Comparison of ENCODE assay signal across 10 cellular contexts in genomic region chr12:122449317-122449716, GRCh38. TPM values are rescaled to one million over a fixed set of nuclear protein-coding genes. Genes with fewer than 3 reads are reported as not detected.
A peak's percentile ranks its signal among the peaks of the same experiment; 100 is the strongest.
DNase-seq lines count a peak whose midpoint lies in the region; ATAC-seq and TF ChIP-seq lines count a peak whose summit lies in the region.
"Had no signal": no experiment of that assay in that cellular context is flagged by ENCODE, and none has a peak within 500 bp of the region (broad histone marks: within the 10 kb centered on the region; RNA-seq: fewer than 3 reads in every experiment).

No MANE protein-coding gene starts in this region.

- H3K36me3 ChIP-seq in aorta (ENCODE audit: control insufficient read depth in 1 of 2, insufficient read depth in 2 of 2, low read length in 1 of 2), result no peaks in the 10 kb centered on the region
- H3K36me3 ChIP-seq: BLaER1 treated with 17β-estradiol and CSF1 and Interleukin-3, amounts not matched to agents 10 nM and 100 nM had no signal

- no peaks in the 10 kb centered on the region for H3K9me3 Mint-ChIP-seq in activated CD8-positive, alpha-beta T cell treated with anti-CD3 and anti-CD28 coated beads for 36 hours
- no peaks in the 10 kb centered on the region for H3K9me3 Mint-ChIP-seq in activated CD8-positive, alpha-beta T cell treated with anti-CD3 and anti-CD28 coated beads, Interleukin-2, amount 10 ng/mL, durations not matched to agents 7 days and 5 days (ENCODE audit: insufficient read depth)
- H3K9me3 Mint-ChIP-seq: activated B cell treated with CpG ODN at 0.5 μM for 24 hours had no signal

- H3K4me3 Mint-ChIP-seq in activated CD8-positive, alpha-beta T cell treated with anti-CD3 and anti-CD28 coated beads for 36 hours, result no peak overlapping the region
- no peak overlapping the region for H3K4me3 Mint-ChIP-seq in activated CD8-positive, alpha-beta T cell treated with anti-CD3 and anti-CD28 coated beads, Interleukin-2, amount 10 ng/mL, durations not matched to agents 7 days and 5 days
- H3K4me3 Mint-ChIP-seq: activated B cell treated with CpG ODN at 0.5 μM for 24 hours had no signal

- no peaks in the 10 kb centered on the region for H3K9me3 ChIP-seq in aorta (ENCODE audit: control insufficient read depth, low read length)
- H3K9me3 ChIP-seq: BLaER1 treated with 17β-estradiol and CSF1 and Interleukin-3, amounts not matched to agents 10 nM and 100 nM had no signal

- no peaks in the 10 kb centered on the region for H3K27me3 ChIP-seq in aorta (ENCODE audit: control insufficient read depth in 1 of 2, insufficient read depth in 2 of 2, low read length in 1 of 2)
- H3K27me3 ChIP-seq: BLaER1 treated with 17β-estradiol and CSF1 and Interleukin-3, amounts not matched to agents 10 nM and 100 nM had no signal

- no peaks in the 10 kb centered on the region for H3K4me1 ChIP-seq in aorta (ENCODE audit: control insufficient read depth in 1 of 2, insufficient read depth in 2 of 2, low read length in 2 of 2)

- intact Hi-C loops in activated CD8-positive, alpha-beta T cell treated with anti-CD3 and anti-CD28 coated beads for 36 hours (cut with micrococcal nuclease), result no loop called here
- intact Hi-C loops in aorta (cut with DNase I), result no loop called here

- H3K27ac ChIP-seq in aorta (ENCODE audit: low read depth in 1 of 2, low read length in 2 of 2), result no peak overlapping the region
- H3K27ac ChIP-seq: BLaER1 treated with 17β-estradiol and CSF1 and Interleukin-3, amounts not matched to agents 10 nM and 100 nM had no signal

- DNase-seq in activated CD8-positive, alpha-beta T cell treated with anti-CD3 and anti-CD28 coated beads for 36 hours, result peak; percentile 35
- no peak for DNase-seq in activated CD8-positive, alpha-beta T cell treated with anti-CD3 and anti-CD28 coated beads, Interleukin-2, amount 10 ng/mL, durations not matched to agents 7 days and 5 days
- DNase-seq in NOMO-1 treated with dmso at 0.1 percent for 144 hours (lab: John Stamatoyannopoulos, UW; ENCODE audit: unreplicated experiment) (peak; percentile 63), dermis microvascular lymphatic vessel endothelial cell (ENCODE audit: low read depth in 2 of 2) (peak; percentile 29 to 39), aorta (no peak), inferior parietal cortex (ENCODE audit: extremely low spot score) (no peak), NCI-H2029 treated with DMSO at 0.1 percent for 48 hours (lab: John Stamatoyannopoulos, UW) (no peak)
- peak; percentile 30 for DNase-seq in stimulated activated CD8-positive, alpha-beta memory T cell treated with anti-CD3 and anti-CD28 coated beads, Interleukin-4, amount 100 ng/mL, for 48 hours
- DNase-seq: activated B cell treated with CpG ODN at 0.5 μM for 24 hours had no signal

- H3K4me1 Mint-ChIP-seq in activated CD8-positive, alpha-beta T cell treated with anti-CD3 and anti-CD28 coated beads for 36 hours (ENCODE audit: low read depth), result peaks cover 30% of the 10 kb centered on the region
- H3K4me1 Mint-ChIP-seq in activated CD8-positive, alpha-beta T cell treated with anti-CD3 and anti-CD28 coated beads, Interleukin-2, amount 10 ng/mL, durations not matched to agents 7 days and 5 days (ENCODE audit: low read depth), result peaks cover 24% of the 10 kb centered on the region

- POLR2A ChIA-PET in activated CD8-positive, alpha-beta T cell treated with anti-CD3 and anti-CD28 coated beads for 36 hours (lab: Charles Lee), result interaction anchor here (0.6 to 1.2 kb wide), 2 partner anchors 11 to 331 kb away, joined by 4 to 5 read pairs; no protein-coding TSS in a partner anchor
- POLR2A ChIA-PET in activated CD8-positive, alpha-beta T cell treated with anti-CD3 and anti-CD28 coated beads, Interleukin-2, amount 10 ng/mL, durations not matched to agents 7 days and 5 days (lab: Charles Lee), result interaction anchor here (0.6 kb wide), 1 partner anchor 51 kb away, joined by 3 read pairs; no protein-coding TSS in a partner anchor

- peak; percentile 59 for ATAC-seq in activated CD8-positive, alpha-beta T cell treated with anti-CD3 and anti-CD28 coated beads for 36 hours
- ATAC-seq in activated CD8-positive, alpha-beta T cell treated with anti-CD3 and anti-CD28 coated beads, Interleukin-2, amount 10 ng/mL, durations not matched to agents 7 days and 5 days, result no peak
- ATAC-seq in aorta (ENCODE audit: low FRiP score), result no peak

- CTCF ChIA-PET in activated CD8-positive, alpha-beta T cell treated with anti-CD3 and anti-CD28 coated beads for 36 hours (lab: Charles Lee), result interaction anchor here (0.8 to 5.4 kb wide), 5 partner anchors 9 to 54 kb away, joined by 3 to 26 read pairs (median 4); no protein-coding TSS in a partner anchor
- CTCF ChIA-PET in activated CD8-positive, alpha-beta T cell treated with anti-CD3 and anti-CD28 coated beads, Interleukin-2, amount 10 ng/mL, durations not matched to agents 7 days and 5 days (lab: Charles Lee), result interaction anchor here (0.5 to 4.1 kb wide), 5 partner anchors 22 to 1225 kb away, joined by 3 to 20 read pairs (median 3); partner anchors contain the start of gene CLIP1

- H3K36me3 Mint-ChIP-seq in activated CD8-positive, alpha-beta T cell treated with anti-CD3 and anti-CD28 coated beads for 36 hours (ENCODE audit: low read depth), result no peaks in the 10 kb centered on the region
- no peaks in the 10 kb centered on the region for H3K36me3 Mint-ChIP-seq in activated CD8-positive, alpha-beta T cell treated with anti-CD3 and anti-CD28 coated beads, Interleukin-2, amount 10 ng/mL, durations not matched to agents 7 days and 5 days (ENCODE audit: low read depth)

- no peak for TF ChIP-seq CTCF in activated CD8-positive, alpha-beta T cell treated with anti-CD3 and anti-CD28 coated beads for 36 hours (IDR thresholded peaks at IDR 0.05)

- WGBS in aorta, 2 donors, result 91 to 95% methylated on average over 2 of the region's 2 CpGs

- no peaks in the 10 kb centered on the region for H3K27me3 Mint-ChIP-seq in activated CD8-positive, alpha-beta T cell treated with anti-CD3 and anti-CD28 coated beads for 36 hours
- peaks cover 2% of the 10 kb centered on the region for H3K27me3 Mint-ChIP-seq in activated CD8-positive, alpha-beta T cell treated with anti-CD3 and anti-CD28 coated beads, Interleukin-2, amount 10 ng/mL, durations not matched to agents 7 days and 5 days (ENCODE audit: low read depth)
- H3K27me3 Mint-ChIP-seq: activated B cell treated with CpG ODN at 0.5 μM for 24 hours had no signal

- H3K4me3 ChIP-seq in aorta (ENCODE audit: low read length in 2 of 2), result no peak overlapping the region
- H3K4me3 ChIP-seq: BLaER1 treated with 17β-estradiol and CSF1 and Interleukin-3, amounts not matched to agents 10 nM and 100 nM had no signal

- no peak overlapping the region for H3K27ac Mint-ChIP-seq in activated CD8-positive, alpha-beta T cell treated with anti-CD3 and anti-CD28 coated beads for 36 hours
- H3K27ac Mint-ChIP-seq in activated CD8-positive, alpha-beta T cell treated with anti-CD3 and anti-CD28 coated beads, Interleukin-2, amount 10 ng/mL, durations not matched to agents 7 days and 5 days, result no peak overlapping the region
- H3K27ac Mint-ChIP-seq: activated B cell treated with CpG ODN at 0.5 μM for 24 hours had no signal

RNA-seq across cellular contexts. Expression of gene CLIP1, which starts 26.8 kb away (rescaled TPM):
- 10 to 100 TPM; 29.4 to 32.4 TPM for total RNA-seq in activated CD8-positive, alpha-beta T cell treated with anti-CD3 and anti-CD28 coated beads for 36 hours
- total RNA-seq in activated CD8-positive, alpha-beta T cell treated with anti-CD3 and anti-CD28 coated beads, Interleukin-2, amount 10 ng/mL, durations not matched to agents 7 days and 5 days, result 10 to 100 TPM; 61.4 to 63.2 TPM
- total RNA-seq in dermis microvascular lymphatic vessel endothelial cell (22.6 and 28.7 TPM in 2 replicates), aorta (100 to 1,000 TPM; 125 to 182 TPM)
- 10 to 100 TPM; 33.2 to 37.2 TPM for polyA plus RNA-seq in aorta

RNA-seq across cellular contexts. Expression of gene ZCCHC8, which starts 51.4 kb away (rescaled TPM):
- 10 to 100 TPM; 28.0 to 28.5 TPM for total RNA-seq in activated CD8-positive, alpha-beta T cell treated with anti-CD3 and anti-CD28 coated beads for 36 hours
- total RNA-seq in activated CD8-positive, alpha-beta T cell treated with anti-CD3 and anti-CD28 coated beads, Interleukin-2, amount 10 ng/mL, durations not matched to agents 7 days and 5 days, result 10 to 100 TPM; 41.3 to 45.3 TPM
- total RNA-seq in dermis microvascular lymphatic vessel endothelial cell (10.1 and 12.8 TPM in 2 replicates), aorta (10 to 100 TPM; 25.0 to 30.1 TPM)
- 10 to 100 TPM in 1 of 2 donors, 1 to 10 TPM in 1; 9.6 to 20.3 TPM for polyA plus RNA-seq in aorta

Comparison
In these comparisons a context has a peak if more than half of its experiments do, and no peak if none do; other contexts are left out.
1. DNase-seq: peak in activated CD8-positive, alpha-beta T cell treated with anti-CD3 and anti-CD28 coated beads for 36 hours (single experiment), NOMO-1 treated with dmso at 0.1 percent for 144 hours (single experiment), dermis microvascular lymphatic vessel endothelial cell (2 of 2) and stimulated activated CD8-positive, alpha-beta memory T cell treated with anti-CD3 and anti-CD28 coated beads, Interleukin-4, amount 100 ng/mL, for 48 hours (single experiment); none in activated CD8-positive, alpha-beta T cell treated with anti-CD3 and anti-CD28 coated beads, Interleukin-2, amount 10 ng/mL, durations not matched to agents 7 days and 5 days (single experiment), aorta (0 of 2), inferior parietal cortex (single experiment) and NCI-H2029 treated with DMSO at 0.1 percent for 48 hours (single experiment).